ENCODE assay signal across 14 cellular contexts in the genomic region with DNA sequence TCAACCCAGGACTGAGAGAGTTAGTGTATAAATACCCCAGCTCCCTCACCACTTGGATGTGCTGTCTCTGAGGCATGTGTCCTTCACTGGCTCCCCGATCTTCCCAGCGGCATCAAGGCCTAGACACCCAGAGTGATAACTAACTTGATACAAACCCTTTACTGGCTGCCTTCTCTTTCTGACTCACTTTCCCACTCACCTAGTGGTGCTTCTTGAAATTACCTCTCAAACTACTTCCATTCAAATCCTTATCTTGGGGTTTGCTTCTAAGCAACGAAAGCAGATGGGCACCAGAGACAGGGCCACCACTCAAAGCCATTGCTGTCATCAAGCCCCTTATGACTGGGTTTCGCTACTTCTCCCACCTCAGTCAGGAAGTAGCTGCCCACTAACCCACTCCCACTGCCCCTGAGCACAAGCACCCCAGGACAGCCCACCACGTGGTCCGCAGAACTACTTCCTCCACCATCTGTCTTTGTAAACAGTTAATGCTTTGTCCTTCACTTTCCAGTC. TPM values are rescaled to one million over a fixed set of nuclear protein-coding genes. Genes with fewer than 3 reads are reported as not detected.
A peak's percentile ranks its signal among the peaks of the same experiment; 100 is the strongest.
DNase-seq lines count a peak whose midpoint lies in the region; ATAC-seq and TF ChIP-seq lines count a peak whose summit lies in the region.
"Had no signal": no experiment of that assay in that cellular context is flagged by ENCODE, and none has a peak within 500 bp of the region (broad histone marks: within the 10 kb centered on the region; RNA-seq: fewer than 3 reads in every experiment).

No MANE protein-coding gene starts in this region.

- H3K4me3 Mint-ChIP-seq in activated T-cell treated with anti-CD3 and anti-CD28 coated beads, Interleukin-2, amount 50 U/mL, for 24 hours: no peak overlapping the region
- no peak overlapping the region for H3K4me3 Mint-ChIP-seq in endodermal cell
- H3K4me3 Mint-ChIP-seq: activated CD4-positive, alpha-beta T cell treated with anti-CD3 and anti-CD28 coated beads, Interleukin-2, amount 10 ng/mL, durations not matched to agents 24 days and 14 days had no signal

- 87% methylated on average over 4 to 6 of the region's 6 CpGs for WGBS in endodermal cell (ENCODE audit: insufficient coverage in 1 of 2, insufficient read length in 1 of 2), 2 experiments

- no peaks in the 10 kb centered on the region for H3K79me2 ChIP-seq in MM.1S (ENCODE audit: low read length)

- 0 out of 2 replicates have a peak, but pooled peaks have one; percentile 5 for TF ChIP-seq CTCF in MM.1S (IDR thresholded peaks at IDR 0.05; ENCODE audit: low read length)
- TF ChIP-seq CTCF in endodermal cell (conservative IDR thresholded peaks at IDR 0.05): peak; percentile 68
- TF ChIP-seq CTCF in tibial artery (IDR thresholded peaks at IDR 0.05): no peak

- H3K9ac ChIP-seq in MM.1S (ENCODE audit: low read length): no peak overlapping the region
- H3K9ac ChIP-seq in endodermal cell (ENCODE audit: extremely low read depth, low read length, poor library complexity, severe bottlenecking): no peak overlapping the region

- no peak overlapping the region for H2AFZ ChIP-seq in MM.1S (ENCODE audit: low read length)

- H3K27ac ChIP-seq in MM.1S (ENCODE audit: low read length) (no peak overlapping the region), endodermal cell (ENCODE audit: low read depth, low read length) (no peak overlapping the region), tibial artery (peak overlapping the region; percentile 49 to 55)
- H3K27ac ChIP-seq: heart right ventricle, lower lobe of right lung had no signal

- no peaks in the 10 kb centered on the region for H3K36me3 Mint-ChIP-seq in activated T-cell treated with anti-CD3 and anti-CD28 coated beads, Interleukin-2, amount 50 U/mL, for 24 hours (ENCODE audit: low read depth)
- no peaks in the 10 kb centered on the region for H3K36me3 Mint-ChIP-seq in endodermal cell (ENCODE audit: low read depth)

- no peaks in the 10 kb centered on the region for H3K9me2 ChIP-seq in MM.1S (replicated peaks; ENCODE audit: insufficient read depth, low read length)

- H3K27me3 ChIP-seq in MM.1S (replicated peaks; ENCODE audit: insufficient read depth, low read length) (no peaks in the 10 kb centered on the region), endodermal cell (ENCODE audit: control insufficient read depth, insufficient read depth, low read length, poor library complexity, severe bottlenecking) (no peaks in the 10 kb centered on the region), tibial artery (no peaks in the 10 kb centered on the region)
- H3K27me3 ChIP-seq: heart right ventricle, SJSA1 had no signal

- H3K27ac Mint-ChIP-seq in activated T-cell treated with anti-CD3 and anti-CD28 coated beads, Interleukin-2, amount 50 U/mL, for 24 hours: peak overlapping the region; percentile 15
- no peak overlapping the region for H3K27ac Mint-ChIP-seq in endodermal cell
- H3K27ac Mint-ChIP-seq: activated CD4-positive, alpha-beta T cell treated with anti-CD3 and anti-CD28 coated beads, Interleukin-2, amount 10 ng/mL, durations not matched to agents 24 days and 14 days had no signal

- no peak for ATAC-seq in GM21423 (IDR thresholded peaks at IDR 0.05; ENCODE audit: unreplicated experiment)
- ATAC-seq: heart right ventricle, lower lobe of right lung had no signal

- no peak overlapping the region for H3K4me2 ChIP-seq in MM.1S (ENCODE audit: low read depth, low read length)

- H3K36me3 ChIP-seq in MM.1S (replicated peaks; ENCODE audit: insufficient read depth, low read length): no peaks in the 10 kb centered on the region
- H3K36me3 ChIP-seq in endodermal cell (ENCODE audit: control insufficient read depth, insufficient read depth, low read length): no peaks in the 10 kb centered on the region
- no peaks in the 10 kb centered on the region for H3K36me3 ChIP-seq in tibial artery
- H3K36me3 ChIP-seq: heart right ventricle, lower lobe of right lung, SJSA1 had no signal

- H4K20me1 ChIP-seq in MM.1S (ENCODE audit: insufficient read depth, low read length): no peaks in the 10 kb centered on the region

- no peaks in the 10 kb centered on the region for H3K27me3 Mint-ChIP-seq in activated T-cell treated with anti-CD3 and anti-CD28 coated beads, Interleukin-2, amount 50 U/mL, for 24 hours
- peaks cover 4% of the 10 kb centered on the region for H3K27me3 Mint-ChIP-seq in endodermal cell (ENCODE audit: insufficient read depth)
- H3K27me3 Mint-ChIP-seq: activated CD4-positive, alpha-beta T cell treated with anti-CD3 and anti-CD28 coated beads, Interleukin-2, amount 10 ng/mL, durations not matched to agents 24 days and 14 days had no signal

- H3K4me1 ChIP-seq in MM.1S (ENCODE audit: low read length) (no peaks in the 10 kb centered on the region), endodermal cell (ENCODE audit: control insufficient read depth, insufficient read depth, low read length) (peaks cover 12% of the 10 kb centered on the region), tibial artery (peaks cover 0 to 19% (median 16%) of the 10 kb centered on the region in 4 donors)

- H3F3A ChIP-seq in MM.1S (ENCODE audit: insufficient read depth, low read length): no peaks in the 10 kb centered on the region

- H3K4me3 ChIP-seq in MM.1S (ENCODE audit: low read length): no peak overlapping the region
- no peak overlapping the region for H3K4me3 ChIP-seq in endodermal cell (ENCODE audit: low read length)
- no peak overlapping the region for H3K4me3 ChIP-seq in tibial artery
- H3K4me3 ChIP-seq: heart right ventricle, lower lobe of right lung, SJSA1 had no signal

- H3K9me3 Mint-ChIP-seq in activated T-cell treated with anti-CD3 and anti-CD28 coated beads, Interleukin-2, amount 50 U/mL, for 24 hours: peaks cover 10% of the 10 kb centered on the region
- peaks cover 19% of the 10 kb centered on the region for H3K9me3 Mint-ChIP-seq in endodermal cell
- H3K9me3 Mint-ChIP-seq: activated CD4-positive, alpha-beta T cell treated with anti-CD3 and anti-CD28 coated beads, Interleukin-2, amount 10 ng/mL, durations not matched to agents 24 days and 14 days had no signal

- intact Hi-C loops in tibial artery (cut with DNase I; ENCODE audit: low total_unique reads): no loop called here

- DNase-seq in activated T-cell treated with anti-CD3 and anti-CD28 coated beads, Interleukin-2, amount 50 U/mL, for 24 hours: no peak
- DNase-seq in activated T-cell treated with anti-CD3 and anti-CD28 coated beads for 4 hours (no peak), MM.1S (no peak), endodermal cell (peak; percentile 47), tibial artery (peak in 1 of 2 donors; percentile 11), inferior parietal cortex (ENCODE audit: extremely low spot score) (no peak), medulla oblongata (ENCODE audit: extremely low spot score) (no peak)
- DNase-seq: activated CD4-positive, alpha-beta T cell treated with anti-CD3 and anti-CD28 coated beads, Interleukin-2, amount 10 ng/mL, durations not matched to agents 24 days and 14 days; effector memory CD4-positive, alpha-beta T cell; heart right ventricle; lower lobe of right lung; stimulated activated CD4-positive, alpha-beta T cell treated with anti-CD3 and anti-CD28 coated beads, Interleukin-4, amount 100 ng/mL, for 24 hours had no signal

- H3K9me3 ChIP-seq in MM.1S (replicated peaks; ENCODE audit: insufficient read depth, low read length) (no peaks in the 10 kb centered on the region), endodermal cell (ENCODE audit: control insufficient read depth, low read length) (no peaks in the 10 kb centered on the region), tibial artery (no peaks in the 10 kb centered on the region)
- H3K9me3 ChIP-seq: lower lobe of right lung had no signal

- H3K4me1 Mint-ChIP-seq in activated T-cell treated with anti-CD3 and anti-CD28 coated beads, Interleukin-2, amount 50 U/mL, for 24 hours (ENCODE audit: low read depth): peaks cover 72% of the 10 kb centered on the region
- H3K4me1 Mint-ChIP-seq in endodermal cell: peaks cover 21% of the 10 kb centered on the region

RNA-seq across cellular contexts. Expression of a gene that starts 17.2 kb away (rescaled TPM):
- 10 to 100 TPM; 99.4 to 99.6 TPM for total RNA-seq in endodermal cell
- 215 TPM for polyA plus RNA-seq in endodermal cell (2013, experiment 1 of 2)
- 172 TPM for polyA plus RNA-seq in endodermal cell (2013, experiment 2 of 2)

Comparison
In these comparisons a context has a peak if more than half of its experiments do, and no peak if none do; other contexts are left out.
1. H3K27ac ChIP-seq: peak in tibial artery (2 of 2); none in MM.1S (single experiment) and endodermal cell (single experiment).
2. CTCF ChIP-seq: peak in MM.1S (single experiment) and endodermal cell (single experiment); none in tibial artery (0 of 2).